10 cellular contexts compared by ENCODE assay signal in genomic region chr7:44962483-44963251, GRCh38. TPM values are rescaled to one million over a fixed set of nuclear protein-coding genes. Genes with fewer than 3 reads are reported as not detected.
DNase-seq lines count a peak whose midpoint lies in the region; ATAC-seq and TF ChIP-seq lines count a peak whose summit lies in the region.
"Had no signal": no experiment of that assay in that cellular context is flagged by ENCODE, and none has a peak within 500 bp of the region (broad histone marks: within the 10 kb centered on the region; RNA-seq: fewer than 3 reads in every experiment).

No MANE protein-coding gene starts in this region.

- H3K9me3 ChIP-seq in testis (no peaks in the 10 kb centered on the region), MM.1S (replicated peaks; ENCODE audit: insufficient read depth, low read length) (no peaks in the 10 kb centered on the region)

- H3K9me2 ChIP-seq in MM.1S (replicated peaks; ENCODE audit: insufficient read depth, low read length) = no peaks in the 10 kb centered on the region

- no peak overlapping the region for H3K9ac ChIP-seq in MM.1S (ENCODE audit: low read length)

- TF ChIP-seq CTCF in chondrocyte (IDR thresholded peaks at IDR 0.05) (peak; percentile 26), testis (IDR thresholded peaks at IDR 0.05) (no peak), MM.1S (IDR thresholded peaks at IDR 0.05; ENCODE audit: low read length) (no peak)

- H3K4me1 ChIP-seq in testis = peaks cover 9% of the 10 kb centered on the region
- H3K4me1 ChIP-seq in MM.1S (ENCODE audit: low read length) = peaks cover 20% of the 10 kb centered on the region

- ATAC-seq in activated CD4-positive, alpha-beta T cell treated with anti-CD3 and anti-CD28 coated beads for 36 hours = no peak
- no peak for ATAC-seq in GM19023 (IDR thresholded peaks at IDR 0.05; ENCODE audit: unreplicated experiment)
- ATAC-seq in HG03521 (IDR thresholded peaks at IDR 0.05; ENCODE audit: unreplicated experiment) = no peak

- no peaks in the 10 kb centered on the region for H3K27me3 Mint-ChIP-seq in activated CD4-positive, alpha-beta T cell treated with anti-CD3 and anti-CD28 coated beads for 36 hours
- peaks cover 3% of the 10 kb centered on the region for H3K27me3 Mint-ChIP-seq in chondrocyte (ENCODE audit: low read depth)

- DNase-seq in activated CD4-positive, alpha-beta T cell treated with anti-CD3 and anti-CD28 coated beads for 36 hours = peak; percentile 35
- no peak for DNase-seq in activated CD4-positive, alpha-beta T cell treated with anti-CD3 and anti-CD28 coated beads for 4 hours
- DNase-seq in chondrocyte (ENCODE audit: low spot score) = peak; percentile 93
- peak; percentile 86 for DNase-seq in left kidney (ENCODE audit: low read depth, low spot score)
- DNase-seq in testis = peak; percentile 59
- DNase-seq in MM.1S = no peak

- no peaks in the 10 kb centered on the region for H3K36me3 ChIP-seq in testis (ENCODE audit: low read depth, missing control alignments)
- H3K36me3 ChIP-seq in MM.1S (replicated peaks; ENCODE audit: insufficient read depth, low read length) = no peaks in the 10 kb centered on the region

- peaks cover 37% of the 10 kb centered on the region for H3K36me3 Mint-ChIP-seq in activated CD4-positive, alpha-beta T cell treated with anti-CD3 and anti-CD28 coated beads for 36 hours (ENCODE audit: low read depth)
- no peaks in the 10 kb centered on the region for H3K36me3 Mint-ChIP-seq in chondrocyte (ENCODE audit: low read depth)

- H3K4me2 ChIP-seq in MM.1S (ENCODE audit: low read depth, low read length) = no peak overlapping the region

- H3K27ac ChIP-seq in testis (no peak overlapping the region), MM.1S (ENCODE audit: low read length) (no peak overlapping the region)
- H3K27ac ChIP-seq: C4-2B had no signal

- intact Hi-C loops in activated CD4-positive, alpha-beta T cell treated with anti-CD3 and anti-CD28 coated beads for 36 hours (cut with DNase I, micrococcal nuclease) = no loop called here
- intact Hi-C loops in testis (cut with DNase I; ENCODE audit: low total_unique reads) = no loop called here

- H3K27ac Mint-ChIP-seq in activated CD4-positive, alpha-beta T cell treated with anti-CD3 and anti-CD28 coated beads for 36 hours = no peak overlapping the region
- no peak overlapping the region for H3K27ac Mint-ChIP-seq in chondrocyte (ENCODE audit: unreplicated experiment)

- no peaks in the 10 kb centered on the region for H3K79me2 ChIP-seq in MM.1S (ENCODE audit: low read length)

- no peak for TF ChIP-seq POLR2A in testis (IDR thresholded peaks at IDR 0.05)

- no peaks in the 10 kb centered on the region for H3K9me3 Mint-ChIP-seq in activated CD4-positive, alpha-beta T cell treated with anti-CD3 and anti-CD28 coated beads for 36 hours (ENCODE audit: low read depth)
- H3K9me3 Mint-ChIP-seq in chondrocyte (ENCODE audit: low read depth) = no peaks in the 10 kb centered on the region

- no peak overlapping the region for H3K4me3 Mint-ChIP-seq in activated CD4-positive, alpha-beta T cell treated with anti-CD3 and anti-CD28 coated beads for 36 hours
- peak overlapping the region; percentile 56 for H3K4me3 Mint-ChIP-seq in chondrocyte (ENCODE audit: unreplicated experiment)

- H2AFZ ChIP-seq in MM.1S (ENCODE audit: low read length) = no peak overlapping the region

- CTCF ChIA-PET in activated CD4-positive, alpha-beta T cell treated with anti-CD3 and anti-CD28 coated beads for 36 hours (lab: Charles Lee) = interaction anchor here (0.6 to 0.9 kb wide), 2 partner anchors 173 to 277 kb away, joined by 3 to 7 read pairs; no protein-coding TSS in a partner anchor

- H4K20me1 ChIP-seq in MM.1S (ENCODE audit: insufficient read depth, low read length) = no peaks in the 10 kb centered on the region

- H3K4me3 ChIP-seq in testis (peak overlapping the region; percentile 46), MM.1S (ENCODE audit: low read length) (no peak overlapping the region)
- H3K4me3 ChIP-seq: lung had no signal

- POLR2A ChIA-PET in activated CD4-positive, alpha-beta T cell treated with anti-CD3 and anti-CD28 coated beads for 36 hours (lab: Charles Lee) = interaction anchor here (2.6 kb wide), 1 partner anchor 11 kb away, joined by 11 read pairs; no protein-coding TSS in a partner anchor

- H3K27me3 ChIP-seq in testis (no peaks in the 10 kb centered on the region), MM.1S (replicated peaks; ENCODE audit: insufficient read depth, low read length) (no peaks in the 10 kb centered on the region)

- peaks cover 20% of the 10 kb centered on the region for H3K4me1 Mint-ChIP-seq in activated CD4-positive, alpha-beta T cell treated with anti-CD3 and anti-CD28 coated beads for 36 hours
- no peaks in the 10 kb centered on the region for H3K4me1 Mint-ChIP-seq in chondrocyte (ENCODE audit: low read depth)

- peaks cover 11% of the 10 kb centered on the region for H3F3A ChIP-seq in MM.1S (ENCODE audit: insufficient read depth, low read length)

- WGBS in testis, 2 donors = 19 to 47% methylated on average over 2 to 65 of the region's 76 CpGs

RNA-seq across cellular contexts. Expression of gene MYO1G, which starts 16.1 kb away (rescaled TPM):
- total RNA-seq in activated CD4-positive, alpha-beta T cell treated with anti-CD3 and anti-CD28 coated beads for 36 hours = 100 to 1,000 TPM; 369 to 376 TPM
- total RNA-seq in chondrocyte (0.05 to 0.36 TPM in 2 of 3 replicates, not detected in the other), testis (1 to 10 TPM in 1 of 2 donors, under 1 TPM in 1; 0.63 to 1.7 TPM)
- 2.5 TPM for polyA plus RNA-seq in testis (ENCODE audit: insufficient read depth, low read depth, low replicate concordance)

RNA-seq across cellular contexts. Expression of gene CCM2, which starts 37.3 kb away (rescaled TPM):
- 10 to 100 TPM; 70.1 to 80.1 TPM for total RNA-seq in activated CD4-positive, alpha-beta T cell treated with anti-CD3 and anti-CD28 coated beads for 36 hours
- total RNA-seq in chondrocyte (43.7 to 53.7 TPM (median 47.8 TPM) in 3 replicates), testis (10 to 100 TPM; 85.4 to 95.1 TPM)
- 57.6 TPM for polyA plus RNA-seq in testis (ENCODE audit: insufficient read depth, low read depth, low replicate concordance)

Comparison
In these comparisons a context has a peak if more than half of its experiments do, and no peak if none do; other contexts are left out.
1. DNase-seq: peak in activated CD4-positive, alpha-beta T cell treated with anti-CD3 and anti-CD28 coated beads for 36 hours (single experiment), chondrocyte (single experiment), left kidney (single experiment) and testis (single experiment); none in activated CD4-positive, alpha-beta T cell treated with anti-CD3 and anti-CD28 coated beads for 4 hours (0 of 2) and MM.1S (single experiment).
2. RNA of gene MYO1G, which starts 16.1 kb away (total RNA-seq): 369 to 376 TPM in activated CD4-positive, alpha-beta T cell treated with anti-CD3 and anti-CD28 coated beads for 36 hours; 0.63 to 1.7 TPM in testis and 0.05 to 0.36 TPM in chondrocyte; every median in the first group is over 100 times any median in the second.